8 cellular contexts compared by ENCODE assay signal in genomic region chr11:73218106-73218829, GRCh38. TPM values are rescaled to one million over a fixed set of nuclear protein-coding genes. Genes with fewer than 3 reads are reported as not detected.
DNase-seq lines count a peak whose midpoint lies in the region; ATAC-seq and TF ChIP-seq lines count a peak whose summit lies in the region.

P2RY2 (plus strand) TSS chr11:73218281; CDS start chr11:73234160, 15,879 bp downstream.

- peak; percentile 36 to 82 for TF ChIP-seq POLR2A in thyroid gland (IDR thresholded peaks at IDR 0.05)

- no peaks in the 10 kb centered on the region for H3K27me3 ChIP-seq in KMS-11 (ENCODE audit: insufficient read depth, low read depth)
- no peaks in the 10 kb centered on the region for H3K27me3 ChIP-seq in esophagus (ENCODE audit: control insufficient read depth in 1 of 2, insufficient read depth in 2 of 2, low read length in 2 of 2)
- H3K27me3 ChIP-seq in muscle layer of duodenum (ENCODE audit: low read depth, low read length) = no peaks in the 10 kb centered on the region
- no peaks in the 10 kb centered on the region for H3K27me3 ChIP-seq in thyroid gland

- peak within 1 kb of the TSS; percentile 52; the same call in 1 of the 2 replicates for H3K9ac ChIP-seq in KMS-11

- no peak for ATAC-seq in GM21528 (IDR thresholded peaks at IDR 0.05; ENCODE audit: low FRiP score, unreplicated experiment)

- H3K4me3 ChIP-seq in KMS-11 (IDR thresholded peaks at IDR 0.05; ENCODE audit: insufficient read depth, low read depth, low read length) (no peak within 1 kb of the TSS), esophagus (ENCODE audit: low read depth in 1 of 2, low read length in 2 of 2) (peak within 1 kb of the TSS; percentile 67 to 73), muscle layer of duodenum (ENCODE audit: low read depth in 1 of 2, low read length in 2 of 2) (peak within 1 kb of the TSS; percentile 37 to 62), thyroid gland (replicated peaks in 1 of 3) (peak within 1 kb of the TSS; percentile 52 to 58 (median 53))

- H3K36me3 ChIP-seq in KMS-11 (ENCODE audit: insufficient read depth) (no peaks in the 10 kb centered on the region), esophagus (ENCODE audit: control insufficient read depth in 2 of 2, insufficient read depth in 2 of 2, low read length in 1 of 2) (peaks cover 0 to 7% of the 10 kb centered on the region in 2 donors), muscle layer of duodenum (ENCODE audit: control insufficient read depth in 1 of 2, insufficient read depth in 2 of 2, low read length in 2 of 2) (no peaks in the 10 kb centered on the region), thyroid gland (no peaks in the 10 kb centered on the region)

- peaks cover 35% of the 10 kb centered on the region for H3K27me3 Mint-ChIP-seq in activated CD4-positive, alpha-beta T cell treated with anti-CD3 and anti-CD28 coated beads, Interleukin-2, amount 10 ng/mL, durations not matched to agents 7 days and 5 days

- H3K4me3 Mint-ChIP-seq in activated CD4-positive, alpha-beta T cell treated with anti-CD3 and anti-CD28 coated beads, Interleukin-2, amount 10 ng/mL, durations not matched to agents 7 days and 5 days = peak within 1 kb of the TSS; percentile 41

- TF ChIP-seq CTCF in KMS-11 (conservative IDR thresholded peaks at IDR 0.05; ENCODE audit: low read depth, low read length) (peak; percentile 72), thyroid gland (IDR thresholded peaks at IDR 0.05) (peak; percentile 23 to 67 (median 53))

- H3K27ac Mint-ChIP-seq in activated CD4-positive, alpha-beta T cell treated with anti-CD3 and anti-CD28 coated beads, Interleukin-2, amount 10 ng/mL, durations not matched to agents 7 days and 5 days = no peak within 1 kb of the TSS

- POLR2A ChIA-PET in activated CD4-positive, alpha-beta T cell treated with anti-CD3 and anti-CD28 coated beads, Interleukin-2, amount 10 ng/mL, durations not matched to agents 7 days and 5 days (lab: Charles Lee) = no interaction called here

- H3K4me1 Mint-ChIP-seq in activated CD4-positive, alpha-beta T cell treated with anti-CD3 and anti-CD28 coated beads, Interleukin-2, amount 10 ng/mL, durations not matched to agents 7 days and 5 days = peaks cover 6% of the 10 kb centered on the region

- no peaks in the 10 kb centered on the region for H4K20me1 ChIP-seq in KMS-11 (ENCODE audit: insufficient read depth)

- H3K79me2 ChIP-seq in KMS-11 (ENCODE audit: insufficient read depth, low read depth) = no peaks in the 10 kb centered on the region

- no peaks in the 10 kb centered on the region for H3K9me3 ChIP-seq in esophagus (ENCODE audit: control insufficient read depth in 2 of 2, insufficient read depth in 1 of 2, low read depth in 1 of 2, low read length in 1 of 2)
- no peaks in the 10 kb centered on the region for H3K9me3 ChIP-seq in muscle layer of duodenum (ENCODE audit: control insufficient read depth in 1 of 2, low read length in 2 of 2)
- no peaks in the 10 kb centered on the region for H3K9me3 ChIP-seq in thyroid gland

- H3K9me3 Mint-ChIP-seq in activated CD4-positive, alpha-beta T cell treated with anti-CD3 and anti-CD28 coated beads, Interleukin-2, amount 10 ng/mL, durations not matched to agents 7 days and 5 days = no peaks in the 10 kb centered on the region

- peak; percentile 55 for DNase-seq in EL
- DNase-seq in activated CD4-positive, alpha-beta T cell treated with anti-CD3 and anti-CD28 coated beads, Interleukin-2, amount 10 ng/mL, durations not matched to agents 7 days and 5 days = peak; percentile 27
- DNase-seq in thyroid gland = peak; percentile 93
- DNase-seq in GDM1 (lab: John Stamatoyannopoulos, UW) = no peak

- intact Hi-C loops in thyroid gland (cut with DNase I) = no loop called here

- H3K4me1 ChIP-seq in KMS-11 (ENCODE audit: low read depth, poor library complexity, severe bottlenecking) (no peaks in the 10 kb centered on the region), esophagus (ENCODE audit: control insufficient read depth in 2 of 2, insufficient read depth in 2 of 2, low read length in 1 of 2) (peaks cover 12 to 37% of the 10 kb centered on the region in 2 donors), muscle layer of duodenum (ENCODE audit: control insufficient read depth in 1 of 2, insufficient read depth in 2 of 2, low read length in 2 of 2) (peaks cover 0 to 12% of the 10 kb centered on the region in 2 donors), thyroid gland (peaks cover 54 to 57% of the 10 kb centered on the region in 2 donors)

- H3K36me3 Mint-ChIP-seq in activated CD4-positive, alpha-beta T cell treated with anti-CD3 and anti-CD28 coated beads, Interleukin-2, amount 10 ng/mL, durations not matched to agents 7 days and 5 days (ENCODE audit: low read depth) = no peaks in the 10 kb centered on the region

- H3K4me2 ChIP-seq in KMS-11 = peak within 1 kb of the TSS; percentile 63

- H3K27ac ChIP-seq in KMS-11 = no peak within 1 kb of the TSS
- H3K27ac ChIP-seq in esophagus (ENCODE audit: low read depth in 2 of 2, low read length in 1 of 2) = peak within 1 kb of the TSS; percentile 82
- no peak within 1 kb of the TSS for H3K27ac ChIP-seq in muscle layer of duodenum (ENCODE audit: low read length)
- peak within 1 kb of the TSS; percentile 82 to 87 (median 84) for H3K27ac ChIP-seq in thyroid gland

- 2% methylated on average over 79 to 81 of the region's 81 CpGs for WGBS in esophagus, 2 donors
- WGBS in thyroid gland, 2 donors = 0% methylated on average over 34 of the region's 81 CpGs; no CpG with 5 or more reads in 1 of the 2 donors

- CTCF ChIA-PET in activated CD4-positive, alpha-beta T cell treated with anti-CD3 and anti-CD28 coated beads, Interleukin-2, amount 10 ng/mL, durations not matched to agents 7 days and 5 days (lab: Charles Lee) = interaction anchor here (0.6 to 1.0 kb wide), 2 partner anchors 18 to 304 kb away, joined by 3 to 4 read pairs; no protein-coding TSS in a partner anchor

- H2AFZ ChIP-seq in KMS-11 (ENCODE audit: low read depth) = peak within 1 kb of the TSS; percentile 92

RNA-seq across cellular contexts. Expression of gene P2RY2, which starts in this region (rescaled TPM):
- not detected for total RNA-seq in activated CD4-positive, alpha-beta T cell treated with anti-CD3 and anti-CD28 coated beads, Interleukin-2, amount 10 ng/mL, durations not matched to agents 7 days and 5 days
- polyA plus RNA-seq in esophagus = 10 to 100 TPM; 17.8 to 26.0 TPM
- 10 to 100 TPM; 29.3 to 38.1 (median 37.7) TPM for total RNA-seq in thyroid gland

Comparison
In these comparisons a context has a peak if more than half of its experiments do, and no peak if none do; other contexts are left out.
1. RNA of gene P2RY2 (total RNA-seq): 29.3 to 38.1 TPM in thyroid gland; not detected in activated CD4-positive, alpha-beta T cell treated with anti-CD3 and anti-CD28 coated beads, Interleukin-2, amount 10 ng/mL, durations not matched to agents 7 days and 5 days; every median in the first group is over 10 times any median in the second.
2. Peak in DNase-seq in activated CD4-positive, alpha-beta T cell treated with anti-CD3 and anti-CD28 coated beads, Interleukin-2, amount 10 ng/mL, durations not matched to agents 7 days and 5 days; RNA of the gene not detected or under 1 TPM.
3. H3K27ac ChIP-seq: peak in esophagus (2 of 2) and thyroid gland (3 of 3); none in KMS-11 (single experiment) and muscle layer of duodenum (single experiment).